In genomic region chr3:148062590-148062989, GRCh38 we compare ENCODE assay signal across 15 cellular contexts.
"Had no signal": no experiment of that assay in that cellular context is flagged by ENCODE, and none has a peak within 500 bp of the region (broad histone marks: within the 10 kb centered on the region; RNA-seq: fewer than 3 reads in every experiment).

No MANE protein-coding gene starts in this region.

- H3K36me3 ChIP-seq: esophagus muscularis mucosa, neural progenitor cell, prostate gland, tibial artery, WERI-Rb-1 had no signal

- H3K4me3 ChIP-seq: esophagus muscularis mucosa, neural progenitor cell, prostate gland, tibial artery had no signal

- DNase-seq: activated CD4-positive, alpha-beta T cell treated with anti-CD3 and anti-CD28 coated beads for 1 hour; activated gamma-delta T cell; effector CD8-positive, alpha-beta T cell; immature natural killer cell; kidney glomerular epithelial cell; mesenchymal stem cell; naive thymus-derived CD4-positive, alpha-beta T cell; right cardiac atrium; stimulated activated naive CD8-positive, alpha-beta T cell treated with anti-CD3 and anti-CD28 coated beads, Interleukin-15, Interleukin-2, amounts not matched to agents 100 U/mL and 50 U/mL, for 24 hours; substantia nigra; tibial artery; WERI-Rb-1 had no signal

- H3K9me3 ChIP-seq: esophagus muscularis mucosa, prostate gland, tibial artery had no signal

- H3K27ac ChIP-seq: esophagus muscularis mucosa, neural progenitor cell, prostate gland, tibial artery, WERI-Rb-1 had no signal

- H3K4me1 ChIP-seq: esophagus muscularis mucosa, neural progenitor cell, prostate gland had no signal

- H3K27me3 ChIP-seq: esophagus muscularis mucosa, neural progenitor cell, tibial artery had no signal

- ATAC-seq: naive thymus-derived CD4-positive, alpha-beta T cell; right cardiac atrium; stimulated activated naive CD8-positive, alpha-beta T cell treated with anti-CD3 and anti-CD28 coated beads, Interleukin-15, Interleukin-2, amounts not matched to agents 100 U/mL and 50 U/mL, for 24 hours had no signal
